Comparison of ENCODE assay signal across 23 cellular contexts in genomic region chr4:13331827-13332226, GRCh38.
"Had no signal": no experiment of that assay in that cellular context is flagged by ENCODE, and none has a peak within 500 bp of the region (broad histone marks: within the 10 kb centered on the region; RNA-seq: fewer than 3 reads in every experiment).

No MANE protein-coding gene starts in this region.

- H3K4me3 Mint-ChIP-seq: activated CD8-positive, alpha-beta memory T cell treated with anti-CD3 and anti-CD28 coated beads, Interleukin-2, amount 10 ng/mL, durations not matched to agents 7 days and 5 days; activated naive CD4-positive, alpha-beta T cell treated with anti-CD3 and anti-CD28 coated beads, Interleukin-2, amount 50 U/mL, for 24 hours; activated T-cell treated with anti-CD3 and anti-CD28 coated beads, Interleukin-2, amount 50 U/mL, for 24 hours; activated T-helper 1 cell treated with anti-CD3 and anti-CD28 coated beads, Interleukin-12 subunit alpha, Interleukin-12 subunit beta, Interleukin-2, Interleukin-4 antibody, amounts not matched to agents 30 ng/mL and 10 ng/mL and 1 ng/mL, durations not matched to agents 14 hours and 24 hours and 36 hours; central memory CD8-positive, alpha-beta T cell; T-helper 1 cell treated with Interleukin-12 subunit alpha and Interleukin-12 subunit beta and Interleukin-4 antibody, amounts not matched to agents 30 μg/mL and 1 μg/mL, for 36 hours; WTC11 had no signal

- H3K4me1 Mint-ChIP-seq: activated CD8-positive, alpha-beta memory T cell treated with anti-CD3 and anti-CD28 coated beads, Interleukin-2, amount 10 ng/mL, durations not matched to agents 7 days and 5 days; activated naive CD4-positive, alpha-beta T cell treated with anti-CD3 and anti-CD28 coated beads, Interleukin-2, amount 50 U/mL, for 24 hours; central memory CD8-positive, alpha-beta T cell had no signal

- H3K27me3 Mint-ChIP-seq: activated CD8-positive, alpha-beta memory T cell treated with anti-CD3 and anti-CD28 coated beads, Interleukin-2, amount 10 ng/mL, durations not matched to agents 7 days and 5 days; activated naive CD4-positive, alpha-beta T cell treated with anti-CD3 and anti-CD28 coated beads, Interleukin-2, amount 50 U/mL, for 24 hours; activated T-cell treated with anti-CD3 and anti-CD28 coated beads, Interleukin-2, amount 50 U/mL, for 24 hours; central memory CD8-positive, alpha-beta T cell; IgD-negative memory B cell had no signal

- H3K27ac Mint-ChIP-seq: activated CD8-positive, alpha-beta memory T cell treated with anti-CD3 and anti-CD28 coated beads, Interleukin-2, amount 10 ng/mL, durations not matched to agents 7 days and 5 days; activated naive CD4-positive, alpha-beta T cell treated with anti-CD3 and anti-CD28 coated beads, Interleukin-2, amount 50 U/mL, for 24 hours; activated T-cell treated with anti-CD3 and anti-CD28 coated beads, Interleukin-2, amount 50 U/mL, for 24 hours; activated T-helper 1 cell treated with anti-CD3 and anti-CD28 coated beads, Interleukin-12 subunit alpha, Interleukin-12 subunit beta, Interleukin-2, Interleukin-4 antibody, amounts not matched to agents 30 ng/mL and 10 ng/mL and 1 ng/mL, durations not matched to agents 14 hours and 24 hours and 36 hours; T-helper 1 cell treated with Interleukin-12 subunit alpha and Interleukin-12 subunit beta and Interleukin-4 antibody, amounts not matched to agents 30 μg/mL and 1 μg/mL, for 36 hours; WTC11 had no signal

- DNase-seq: activated CD4-positive, alpha-beta T cell treated with anti-CD3 and anti-CD28 coated beads for 48 hours; activated CD4-positive, alpha-beta T cell treated with anti-CD3 and anti-CD28 coated beads, Interleukin-2, amount 50 U/mL, for 4 hours; activated CD4-positive, CD25-positive, alpha-beta regulatory T cell treated with anti-CD3 and anti-CD28 coated beads, Interleukin-2, amount 50 U/mL, for 72 hours; activated CD8-positive, alpha-beta memory T cell treated with anti-CD3 and anti-CD28 coated beads, Interleukin-2, amount 10 ng/mL, durations not matched to agents 7 days and 5 days; activated effector memory CD4-positive, alpha-beta T cell treated with Interleukin-2 at 50 U/mL for 16 hours; activated naive CD4-positive, alpha-beta T cell; activated T-cell treated with anti-CD3 and anti-CD28 coated beads, Interleukin-2, amount 50 U/mL, for 24 hours; aorta; KG1; NCI-H1092; NCI-H1417; NCI-H1930; NCI-H446; NCI-H524; NCI-H748 treated with DMSO at 0.1 percent for 48 hours; Peyer's patch; SHP77 treated with DMSO at 0.1 percent for 48 hours had no signal

- ATAC-seq: activated CD8-positive, alpha-beta memory T cell treated with anti-CD3 and anti-CD28 coated beads, Interleukin-2, amount 10 ng/mL, durations not matched to agents 7 days and 5 days; WTC11 had no signal

- H3K9me3 Mint-ChIP-seq: activated naive CD4-positive, alpha-beta T cell treated with anti-CD3 and anti-CD28 coated beads, Interleukin-2, amount 50 U/mL, for 24 hours; central memory CD8-positive, alpha-beta T cell; IgD-negative memory B cell had no signal
